ENCODE assay signal across 10 cellular contexts in the genomic region with DNA sequence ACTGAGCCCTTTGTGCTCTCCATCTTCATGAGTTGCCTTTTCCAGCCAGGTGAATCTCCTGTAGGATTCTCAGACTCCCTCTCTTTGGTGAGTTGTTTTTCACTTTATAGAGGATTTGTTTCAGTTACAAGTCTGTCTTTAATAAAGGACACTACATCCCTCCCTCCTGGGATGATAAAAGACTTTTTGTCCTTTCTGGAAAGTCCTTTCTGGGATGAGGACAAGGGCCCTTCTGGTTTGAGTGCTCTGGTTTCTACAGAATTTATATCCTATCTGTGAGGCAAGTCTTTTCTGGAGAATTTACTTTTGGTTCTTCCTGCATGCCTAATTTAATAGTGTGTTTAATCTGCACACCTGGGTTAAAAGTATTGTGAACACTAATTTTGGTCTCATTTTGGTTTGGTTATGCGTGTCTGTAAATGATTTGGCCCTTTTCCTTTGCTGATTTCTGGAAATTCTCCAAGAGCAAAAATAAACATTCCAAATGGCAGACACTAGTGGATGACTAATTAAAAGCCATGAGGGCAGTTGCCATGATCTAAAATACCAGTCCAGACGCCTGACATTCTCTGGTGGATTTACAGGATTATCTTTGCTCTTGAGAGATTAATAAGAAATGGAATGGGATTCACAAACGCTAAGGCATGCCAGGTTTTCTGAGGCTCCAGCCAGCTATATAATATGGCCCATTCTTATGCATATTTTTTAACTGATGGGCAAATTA. TPM values are rescaled to one million over a fixed set of nuclear protein-coding genes. Genes with fewer than 3 reads are reported as not detected.
DNase-seq lines count a peak whose midpoint lies in the region; ATAC-seq and TF ChIP-seq lines count a peak whose summit lies in the region.
"Had no signal": no experiment of that assay in that cellular context is flagged by ENCODE, and none has a peak within 500 bp of the region (broad histone marks: within the 10 kb centered on the region; RNA-seq: fewer than 3 reads in every experiment).

No MANE protein-coding gene starts in this region.

- TF ChIP-seq POLR2A in GM18505 (IDR thresholded peaks at IDR 0.05; ENCODE audit: borderline replicate concordance, extremely low read depth, insufficient read depth, insufficient read length) = no peak

- no peak for ATAC-seq in GM18505 (IDR thresholded peaks at IDR 0.05; ENCODE audit: unreplicated experiment)
- no peak for ATAC-seq in GM21825 (IDR thresholded peaks at IDR 0.05; ENCODE audit: unreplicated experiment)
- ATAC-seq: activated CD8-positive, alpha-beta T cell treated with anti-CD3 and anti-CD28 coated beads, Interleukin-2, amount 10 ng/mL, durations not matched to agents 7 days and 5 days had no signal

- no peak for TF ChIP-seq CTCF in 22Rv1 (IDR thresholded peaks at IDR 0.05)
- no peak for TF ChIP-seq CTCF in VCaP (conservative IDR thresholded peaks at IDR 0.05)
- TF ChIP-seq CTCF in right atrium auricular region (IDR thresholded peaks at IDR 0.05) = no peak

- DNase-seq in HS-27A (ENCODE audit: low read depth) (peak; percentile 90), right atrium auricular region (ENCODE audit: low spot score) (no peak), SKM-1 treated with dmso at 0.1 percent for 144 hours (lab: John Stamatoyannopoulos, UW; ENCODE audit: unreplicated experiment) (no peak)
- DNase-seq in activated CD8-positive, alpha-beta memory T cell treated with anti-CD3 and anti-CD28 coated beads for 24 hours = no peak
- DNase-seq: activated CD8-positive, alpha-beta T cell treated with anti-CD3 and anti-CD28 coated beads, Interleukin-2, amount 10 ng/mL, durations not matched to agents 7 days and 5 days had no signal

- H3K27me3 ChIP-seq in right atrium auricular region = no peaks in the 10 kb centered on the region

- H3K4me1 ChIP-seq in right atrium auricular region = peaks cover 0 to 39% of the 10 kb centered on the region in 2 donors

- no peak overlapping the region for H3K4me3 ChIP-seq in right atrium auricular region

- no peaks in the 10 kb centered on the region for H3K9me3 ChIP-seq in right atrium auricular region

- H3K27ac ChIP-seq in 22Rv1 = peak overlapping the region; percentile 62
- H3K27ac ChIP-seq in VCaP = peak overlapping the region; percentile 65
- peak overlapping the region; percentile 8 to 59 for H3K27ac ChIP-seq in right atrium auricular region

- H3K36me3 ChIP-seq in right atrium auricular region = no peaks in the 10 kb centered on the region

RNA-seq across cellular contexts. Expression of a gene that starts 44.8 kb away (rescaled TPM):
- not detected for total RNA-seq in right atrium auricular region
- total RNA-seq: activated CD8-positive, alpha-beta T cell treated with anti-CD3 and anti-CD28 coated beads, Interleukin-2, amount 10 ng/mL, durations not matched to agents 7 days and 5 days; subcutaneous adipose tissue had no signal
